In genomic region chr11:36151933-36152580, GRCh38 we compare ENCODE assay signal across 16 cellular contexts.
"Had no signal": no experiment of that assay in that cellular context is flagged by ENCODE, and none has a peak within 500 bp of the region (broad histone marks: within the 10 kb centered on the region; RNA-seq: fewer than 3 reads in every experiment).

No MANE protein-coding gene starts in this region.

- H3K27ac Mint-ChIP-seq: activated naive CD4-positive, alpha-beta T cell treated with anti-CD3 and anti-CD28 coated beads, Interleukin-2, amount 50 U/mL, for 72 hours; nephron progenitor cell; T-helper 2 cell treated with Interferon-gamma antibody and Interleukin-4, amounts not matched to agents 5 μg/mL and 100 μg/mL, for 36 hours had no signal

- H3K27ac ChIP-seq: foreskin keratinocyte, stomach, thyroid gland, vagina had no signal

- ATAC-seq: activated naive CD4-positive, alpha-beta T cell treated with anti-CD3 and anti-CD28 coated beads, Interleukin-2, amount 50 U/mL, for 72 hours; activated T-cell treated with anti-CD3 and anti-CD28 coated beads, Interleukin-2, amount 50 U/mL, for 4 hours; foreskin keratinocyte; left lobe of liver had no signal

- DNase-seq: activated CD4-positive, alpha-beta T cell treated with anti-CD3 and anti-CD28 coated beads for 1 hour; activated CD4-positive, alpha-beta T cell treated with anti-CD3 and anti-CD28 coated beads, Interleukin-2, amount 50 U/mL, for 48 hours; activated effector memory CD4-positive, alpha-beta T cell treated with anti-CD3 and anti-CD28 coated beads, Interleukin-2, amount 50 U/mL, for 16 hours; activated T-cell treated with anti-CD3 and anti-CD28 coated beads, Interleukin-2, amount 50 U/mL, for 4 hours; amygdala; endodermal cell; foreskin keratinocyte; mammary epithelial cell; nephron progenitor cell; stimulated activated CD4-positive, alpha-beta T cell treated with anti-CD3 and anti-CD28 coated beads, Interleukin-4, amount 100 ng/mL, for 1 hour; stomach; thyroid gland had no signal

- H3K4me3 Mint-ChIP-seq: activated T-cell treated with anti-CD3 and anti-CD28 coated beads, Interleukin-2, amount 50 U/mL, for 4 hours; endodermal cell; nephron progenitor cell; T-helper 2 cell treated with Interferon-gamma antibody and Interleukin-4, amounts not matched to agents 5 μg/mL and 100 μg/mL, for 36 hours had no signal

- H3K36me3 Mint-ChIP-seq: activated naive CD4-positive, alpha-beta T cell treated with anti-CD3 and anti-CD28 coated beads, Interleukin-2, amount 50 U/mL, for 72 hours had no signal

- H3K36me3 ChIP-seq: stomach, thyroid gland, vagina had no signal

- H3K27me3 ChIP-seq: foreskin keratinocyte, stomach, thyroid gland, vagina had no signal

- H3K4me3 ChIP-seq: stomach, thyroid gland, vagina had no signal

- H3K9me3 Mint-ChIP-seq: activated T-cell treated with anti-CD3 and anti-CD28 coated beads, Interleukin-2, amount 50 U/mL, for 4 hours; endodermal cell; nephron progenitor cell; T-helper 2 cell treated with Interferon-gamma antibody and Interleukin-4, amounts not matched to agents 5 μg/mL and 100 μg/mL, for 36 hours had no signal
